In genomic region chr22:16932577-16932976, GRCh38 we compare ENCODE assay signal across 13 cellular contexts.
DNase-seq lines count a peak whose midpoint lies in the region; ATAC-seq and TF ChIP-seq lines count a peak whose summit lies in the region.
"Had no signal": no experiment of that assay in that cellular context is flagged by ENCODE, and none has a peak within 500 bp of the region (broad histone marks: within the 10 kb centered on the region; RNA-seq: fewer than 3 reads in every experiment).

No MANE protein-coding gene starts in this region.

- no TSS peak for BruUV-seq in MCF 10A (replicated peaks; lab: Mats Ljungman, UMichigan)

- peak; percentile 37 for DNase-seq in MCF 10A (ENCODE audit: unreplicated experiment)
- DNase-seq in breast epithelium (ENCODE audit: low spot score in 2 of 2) = no peak
- DNase-seq in HT1080 (ENCODE audit: low read depth) = peak; percentile 35
- DNase-seq in adrenal gland = peak; percentile 22 to 55 (median 40)
- no peak for DNase-seq in sciatic nerve (ENCODE audit: low spot score)
- DNase-seq in A172 (ENCODE audit: low spot score) = no peak
- no peak for DNase-seq in NCI-H2171 (lab: John Stamatoyannopoulos, UW)
- no peak for DNase-seq in T1000 (lab: John Stamatoyannopoulos, UW)
- DNase-seq: AML-193; NCI-H146; stimulated activated CD4-positive, alpha-beta T cell treated with anti-CD3 and anti-CD28 coated beads, Interleukin-4, amount 100 ng/mL, for 24 hours; stimulated activated naive CD8-positive, alpha-beta T cell treated with anti-CD3 and anti-CD28 coated beads, Interleukin-15, Interleukin-2, amounts not matched to agents 100 U/mL and 50 U/mL, for 24 hours had no signal

- no peak overlapping the region for H3K27ac Mint-ChIP-seq in MCF 10A (ENCODE audit: low read depth, unreplicated experiment)

- H3K4me1 ChIP-seq in breast epithelium = no peaks in the 10 kb centered on the region
- no peaks in the 10 kb centered on the region for H3K4me1 ChIP-seq in adrenal gland (replicated peaks in 1 of 2)
- H3K4me1 ChIP-seq: gastroesophageal sphincter had no signal

- TF ChIP-seq CTCF in MCF 10A (IDR thresholded peaks at IDR 0.05; ENCODE audit: unreplicated experiment) = peak; percentile 19
- TF ChIP-seq CTCF in breast epithelium (IDR thresholded peaks at IDR 0.05) = peak in 1 of 3 donors; percentile 26
- peak in 5 of 6 experiments; percentile 23 to 50 (median 42) for TF ChIP-seq CTCF in adrenal gland (IDR thresholded peaks at IDR 0.05)

- CTCF ChIA-PET in MCF 10A (lab: Yijun Ruan, JAX) = interaction anchor here (0.6 to 2.1 kb wide), 4 partner anchors 8 to 242 kb away, joined by 3 to 14 read pairs (median 8); no protein-coding TSS in a partner anchor

- peak; percentile 42 for ATAC-seq in sciatic nerve
- ATAC-seq: gastroesophageal sphincter; stimulated activated naive CD8-positive, alpha-beta T cell treated with anti-CD3 and anti-CD28 coated beads, Interleukin-15, Interleukin-2, amounts not matched to agents 100 U/mL and 50 U/mL, for 24 hours had no signal

- no peaks in the 10 kb centered on the region for H3K9me3 Mint-ChIP-seq in MCF 10A (ENCODE audit: unreplicated experiment)

- H3K4me1 Mint-ChIP-seq in MCF 10A (ENCODE audit: insufficient read depth, unreplicated experiment) = no peaks in the 10 kb centered on the region

- H3K9me3 ChIP-seq in breast epithelium (no peaks in the 10 kb centered on the region), adrenal gland (replicated peaks in 1 of 3) (no peaks in the 10 kb centered on the region)
- H3K9me3 ChIP-seq: gastroesophageal sphincter had no signal

- intact Hi-C loops in MCF 10A (cut with micrococcal nuclease) = loop anchor here (1.0 kb wide), 1 partner anchor 126 kb away; no protein-coding TSS in a partner anchor
- intact Hi-C loops in breast epithelium (cut with DNase I; ENCODE audit: low total_unique reads) = no loop called here
- intact Hi-C loops in adrenal gland (cut with DNase I) = loop anchor here in 1 of 2 donors (10.0 kb wide), 1 partner anchor 122 kb away; no protein-coding TSS in a partner anchor
- intact Hi-C loops in sciatic nerve (cut with DNase I) = no loop called here

- no peak overlapping the region for H3K4me3 Mint-ChIP-seq in MCF 10A (ENCODE audit: unreplicated experiment)

- H3K36me3 ChIP-seq in breast epithelium = no peaks in the 10 kb centered on the region
- no peaks in the 10 kb centered on the region for H3K36me3 ChIP-seq in adrenal gland (replicated peaks in 1 of 2)
- H3K36me3 ChIP-seq: gastroesophageal sphincter had no signal

- H3K4me3 ChIP-seq in breast epithelium = no peak overlapping the region
- no peak overlapping the region for H3K4me3 ChIP-seq in adrenal gland
- H3K4me3 ChIP-seq: gastroesophageal sphincter had no signal

- no peak for TF ChIP-seq POLR2A in breast epithelium (IDR thresholded peaks at IDR 0.05)
- TF ChIP-seq POLR2A in adrenal gland (IDR thresholded peaks at IDR 0.05) = no peak

- no peaks in the 10 kb centered on the region for H3K36me3 Mint-ChIP-seq in MCF 10A (ENCODE audit: insufficient read depth, unreplicated experiment)

- WGBS in adrenal gland, 4 donors = 36 to 49% (median 43%) methylated on average over 3 of the region's 3 CpGs

- no peaks in the 10 kb centered on the region for H3K27me3 ChIP-seq in breast epithelium
- H3K27me3 ChIP-seq in adrenal gland = peaks cover 6% of the 10 kb centered on the region

- no peak overlapping the region for H3K27ac ChIP-seq in breast epithelium
- no peak overlapping the region for H3K27ac ChIP-seq in adrenal gland
- H3K27ac ChIP-seq: gastroesophageal sphincter had no signal

- POLR2A ChIA-PET in MCF 10A (lab: Yijun Ruan, JAX) = no interaction called here

- H3K27me3 Mint-ChIP-seq in MCF 10A (ENCODE audit: insufficient read depth, unreplicated experiment) = peaks cover 63% of the 10 kb centered on the region

Comparison
In these comparisons a context has a peak if more than half of its experiments do, and no peak if none do; other contexts are left out.
1. DNase-seq: peak in MCF 10A (single experiment), HT1080 (single experiment) and adrenal gland (7 of 7); none in breast epithelium (0 of 2), sciatic nerve (single experiment), A172 (single experiment), NCI-H2171 (single experiment) and T1000 (single experiment).